ENCODE assay signal across 15 cellular contexts in the genomic region with DNA sequence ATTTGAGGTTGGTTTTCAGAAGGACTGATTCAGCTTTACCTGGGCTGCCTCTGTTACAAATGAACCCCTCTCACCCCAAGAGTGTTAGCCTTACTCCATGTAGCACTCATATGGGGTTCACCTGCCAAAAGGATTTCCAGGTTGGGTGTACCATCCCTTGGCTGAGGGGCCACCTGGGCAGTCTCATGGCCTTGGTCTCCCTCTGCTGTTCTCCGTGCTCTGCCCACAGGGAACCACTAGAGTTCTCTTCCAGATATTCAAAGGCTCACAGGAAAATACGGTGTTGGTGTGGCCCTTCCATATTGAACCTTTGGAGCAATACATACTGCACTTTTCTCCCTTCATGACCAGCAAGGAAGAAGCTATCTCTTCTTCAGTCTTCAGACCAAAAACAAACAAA. TPM values are rescaled to one million over a fixed set of nuclear protein-coding genes. Genes with fewer than 3 reads are reported as not detected.
DNase-seq lines count a peak whose midpoint lies in the region; ATAC-seq and TF ChIP-seq lines count a peak whose summit lies in the region.
"Had no signal": no experiment of that assay in that cellular context is flagged by ENCODE, and none has a peak within 500 bp of the region (broad histone marks: within the 10 kb centered on the region; RNA-seq: fewer than 3 reads in every experiment).

No MANE protein-coding gene starts in this region.

- no peaks in the 10 kb centered on the region for H3K4me1 ChIP-seq in GM23338 (ENCODE audit: insufficient read depth)
- H3K4me1 ChIP-seq: A549, BLaER1, HAP-1 had no signal

- no peaks in the 10 kb centered on the region for H4K20me1 ChIP-seq in GM23338 (replicated peaks; ENCODE audit: insufficient read depth)
- H4K20me1 ChIP-seq: BLaER1 had no signal

- H3K27me3 Mint-ChIP-seq in GM23338 (ENCODE audit: insufficient read depth, low read depth, poor library complexity), result no peaks in the 10 kb centered on the region
- peaks cover 9% of the 10 kb centered on the region for H3K27me3 Mint-ChIP-seq in activated T-helper 17 cell treated with anti-CD3 and anti-CD28 coated beads, Interleukin-2, amount 50 U/mL, for 72 hours

- H3K4me1 Mint-ChIP-seq in GM23338, result no peaks in the 10 kb centered on the region; the same call in 2 of the 3 replicates
- H3K4me1 Mint-ChIP-seq in activated T-helper 17 cell treated with anti-CD3 and anti-CD28 coated beads, Interleukin-2, amount 50 U/mL, for 72 hours, result no peaks in the 10 kb centered on the region
- H3K4me1 Mint-ChIP-seq: CD8-positive, alpha-beta memory T cell had no signal

- H2AFZ ChIP-seq in GM23338, result peak overlapping the region; percentile 28; the same call in 1 of the 2 replicates

- H3K9me2 ChIP-seq in GM23338 (ENCODE audit: insufficient read depth), result peaks cover 9% of the 10 kb centered on the region

- no peak overlapping the region for H3K4me2 ChIP-seq in GM23338
- H3K4me2 ChIP-seq: A549, BLaER1 had no signal

- in situ Hi-C loops in brain microvascular endothelial cell (cut with HindIII; ENCODE audit: low pct_ligation_motif_present, low sequenced_read_pairs), result no loop called here

- no peaks in the 10 kb centered on the region for H3F3A ChIP-seq in GM23338 (replicated peaks; ENCODE audit: low read depth)

- peak overlapping the region; percentile 26; the same call in 1 of the 2 replicates for H3K27ac Mint-ChIP-seq in GM23338
- no peak overlapping the region for H3K27ac Mint-ChIP-seq in activated T-helper 17 cell treated with anti-CD3 and anti-CD28 coated beads, Interleukin-2, amount 50 U/mL, for 72 hours
- H3K27ac Mint-ChIP-seq: CD8-positive, alpha-beta memory T cell had no signal

- no peaks in the 10 kb centered on the region for H3K9me3 Mint-ChIP-seq in GM23338
- peaks cover 4% of the 10 kb centered on the region for H3K9me3 Mint-ChIP-seq in activated T-helper 17 cell treated with anti-CD3 and anti-CD28 coated beads, Interleukin-2, amount 50 U/mL, for 72 hours

- no peak for DNase-seq in AG09319 (ENCODE audit: extremely low read depth, low read depth)
- no peak for DNase-seq in GM23338 (ENCODE audit: low spot score)
- no peak for DNase-seq in brain microvascular endothelial cell
- DNase-seq in fibroblast of villous mesenchyme (ENCODE audit: low read depth), result no peak
- DNase-seq in NCI-H128 (lab: John Stamatoyannopoulos, UW; ENCODE audit: unreplicated experiment), result no peak
- DNase-seq in COLO829 (ENCODE audit: low spot score), result no peak
- DNase-seq: AML-193; CD8-positive, alpha-beta memory T cell; DMS 273 treated with DMSO at 0.1 percent for 48 hours; GOT3 had no signal

- no peaks in the 10 kb centered on the region for H3K79me2 ChIP-seq in GM23338 (replicated peaks; ENCODE audit: insufficient read depth)

- TF ChIP-seq CTCF in AG09319 (IDR thresholded peaks at IDR 0.05; ENCODE audit: low read depth, low read length) (peak; percentile 7), GM23338 (conservative IDR thresholded peaks at IDR 0.05; ENCODE audit: low read depth in 2 of 2) (peak in 1 of 2 experiments; percentile 55; a peak in 2 of 4 replicates), brain microvascular endothelial cell (IDR thresholded peaks at IDR 0.05; ENCODE audit: low read depth, low read length, missing control alignments) (peak; percentile 2), fibroblast of villous mesenchyme (IDR thresholded peaks at IDR 0.05; ENCODE audit: insufficient read depth, low read depth, low read length) (peak; percentile 9)

- ATAC-seq in GM23338, result peak; percentile 39; the same call in 2 of the 3 replicates
- no peak for ATAC-seq in activated T-helper 17 cell treated with anti-CD3 and anti-CD28 coated beads, Interleukin-2, amount 50 U/mL, for 72 hours (replicated peaks)
- ATAC-seq: HepG2 had no signal

- H3K36me3 ChIP-seq in GM23338 (ENCODE audit: insufficient read depth) (no peaks in the 10 kb centered on the region), brain microvascular endothelial cell (replicated peaks) (no peaks in the 10 kb centered on the region)
- H3K36me3 ChIP-seq: BLaER1, HAP-1 had no signal

- H3K27ac ChIP-seq in GM23338 (ENCODE audit: low read depth) (no peak overlapping the region), brain microvascular endothelial cell (no peak overlapping the region)
- H3K27ac ChIP-seq: A549, BLaER1 had no signal

- no peak overlapping the region for H3K4me3 Mint-ChIP-seq in GM23338
- H3K4me3 Mint-ChIP-seq in activated T-helper 17 cell treated with anti-CD3 and anti-CD28 coated beads, Interleukin-2, amount 50 U/mL, for 72 hours, result no peak overlapping the region
- H3K4me3 Mint-ChIP-seq: CD8-positive, alpha-beta memory T cell had no signal

- H3K27me3 ChIP-seq in GM23338 (ENCODE audit: insufficient read depth) (no peaks in the 10 kb centered on the region), brain microvascular endothelial cell (replicated peaks) (no peaks in the 10 kb centered on the region)
- H3K27me3 ChIP-seq: BLaER1 had no signal

- no peak overlapping the region for H3K4me3 ChIP-seq in GM23338
- H3K4me3 ChIP-seq in brain microvascular endothelial cell (ENCODE audit: low read depth, low read length), result no peak overlapping the region
- no peak overlapping the region for H3K4me3 ChIP-seq in fibroblast of villous mesenchyme (ENCODE audit: low read depth, low read length)
- H3K4me3 ChIP-seq: A549, BLaER1, HAP-1 had no signal

- no peaks in the 10 kb centered on the region for H3K36me3 Mint-ChIP-seq in GM23338 (ENCODE audit: low read depth)
- H3K36me3 Mint-ChIP-seq in activated T-helper 17 cell treated with anti-CD3 and anti-CD28 coated beads, Interleukin-2, amount 50 U/mL, for 72 hours (ENCODE audit: low read depth), result no peaks in the 10 kb centered on the region
- H3K36me3 Mint-ChIP-seq: CD8-positive, alpha-beta memory T cell had no signal

TF ChIP-seq in GM23338, 12 proteins besides CTCF, POLR2A, EP300 and RAD21 (continues in another document):
- no peak for TF ChIP-seq NANOG (IDR thresholded peaks at IDR 0.05; ENCODE audit: borderline replicate concordance)
- TF ChIP-seq ZNF114 (CRISPR knock-in tag; IDR thresholded peaks at IDR 0.05), result no peak
- no peak for TF ChIP-seq EZH2 (IDR thresholded peaks at IDR 0.05; ENCODE audit: low read depth, unreplicated experiment)
- TF ChIP-seq REST (IDR thresholded peaks at IDR 0.05; ENCODE audit: unreplicated experiment), result no peak

RNA-seq across cellular contexts. Expression of gene PRDM5, which starts 18.0 kb away (rescaled TPM):
- 31.8 and 40.4 TPM in 2 replicates for total RNA-seq in GM23338 (2014; rRNA removed; shearing (Covaris generic))
- polyA plus RNA-seq in GM23338 (2016; fragmentation: Nextera tagmentation; extraction: Ambion mirVana), result 10.3 and 11.2 TPM in 2 replicates
- total RNA-seq in fibroblast of villous mesenchyme, result 23.8 and 30.7 TPM in 2 replicates
- under 1 TPM; 0.21 to 0.52 TPM for total RNA-seq in activated T-helper 17 cell treated with anti-CD3 and anti-CD28 coated beads, Interleukin-2, amount 50 U/mL, for 72 hours
- total RNA-seq: HepG2 had no signal
- polyA plus RNA-seq: HepG2 had no signal

Comparison
In these comparisons a context has a peak if more than half of its experiments do, and no peak if none do; other contexts are left out.
1. RNA of gene PRDM5, which starts 18.0 kb away (total RNA-seq): 31.8 to 40.4 TPM in GM23338 and 23.8 to 30.7 TPM in fibroblast of villous mesenchyme; 0.21 to 0.52 TPM in activated T-helper 17 cell treated with anti-CD3 and anti-CD28 coated beads, Interleukin-2, amount 50 U/mL, for 72 hours; every median in the first group is over 10 times any median in the second.